8 cellular contexts compared by ENCODE assay signal in genomic region chr19:36688058-36688457, GRCh38. TPM values are rescaled to one million over a fixed set of nuclear protein-coding genes. Genes with fewer than 3 reads are reported as not detected.
A peak's percentile ranks its signal among the peaks of the same experiment; 100 is the strongest.
DNase-seq lines count a peak whose midpoint lies in the region; ATAC-seq and TF ChIP-seq lines count a peak whose summit lies in the region.

No MANE protein-coding gene starts in this region.

- H3K36me3 Mint-ChIP-seq in T-cell: peaks cover 55% of the 10 kb centered on the region

- CTCF ChIA-PET in T-cell (lab: Charles Lee): no interaction called here

- no peak for TF ChIP-seq EP300 in gastroesophageal sphincter (IDR thresholded peaks at IDR 0.05)

- H3K9me3 ChIP-seq in gastroesophageal sphincter: peaks cover 0 to 22% (median 2%) of the 10 kb centered on the region in 3 donors
- peaks cover 2 to 5% (median 5%) of the 10 kb centered on the region in 3 donors for H3K9me3 ChIP-seq in skeletal muscle tissue (ENCODE audit: control insufficient read depth in 3 of 3, low read length in 3 of 3)

- peak overlapping the region; percentile 61 to 62 for H3K4me3 ChIP-seq in gastroesophageal sphincter
- peak overlapping the region; percentile 82 to 100 (median 99) for H3K4me3 ChIP-seq in skeletal muscle tissue (ENCODE audit: low read length in 3 of 3)

- DNase-seq in T-cell (no peak), H4 (ENCODE audit: low spot score) (no peak), COLO829 (ENCODE audit: low spot score) (no peak), NCI-H345 treated with DMSO at 0.1 percent for 48 hours (lab: John Stamatoyannopoulos, UW; ENCODE audit: unreplicated experiment) (no peak)

- no peaks in the 10 kb centered on the region for H3K27me3 ChIP-seq in gastroesophageal sphincter
- no peaks in the 10 kb centered on the region for H3K27me3 ChIP-seq in skeletal muscle tissue (ENCODE audit: control insufficient read depth in 3 of 3, insufficient read depth in 3 of 3, low read length in 3 of 3)

- peak overlapping the region; percentile 93 to 97 for H3K27ac Mint-ChIP-seq in T-cell

- POLR2A ChIA-PET in T-cell (lab: Charles Lee): no interaction called here

- H3K27ac ChIP-seq in gastroesophageal sphincter (peak overlapping the region in 3 of 4 donors; percentile 15 to 80 (median 79)), skeletal muscle tissue (ENCODE audit: low read depth, low read length) (no peak overlapping the region)

- peaks cover 34 to 37% (median 37%) of the 10 kb centered on the region in 3 donors for H3K4me1 Mint-ChIP-seq in T-cell

- H3K9ac ChIP-seq in skeletal muscle tissue (ENCODE audit: low read depth in 1 of 3, low read length in 3 of 3): peak overlapping the region; percentile 88 to 95 (median 94)

- ATAC-seq in GM19395 (IDR thresholded peaks at IDR 0.05; ENCODE audit: unreplicated experiment) (peak; percentile 4), T-cell (replicated peaks in 1 of 4) (no peak), gastroesophageal sphincter (no peak), HG03378 (IDR thresholded peaks at IDR 0.05; ENCODE audit: unreplicated experiment) (no peak)

- 6 to 13% methylated on average over 9 of the region's 9 CpGs for WGBS in gastroesophageal sphincter (ENCODE audit: low coverage in 1 of 2), 2 donors

- no peaks in the 10 kb centered on the region for H3K27me3 Mint-ChIP-seq in T-cell

- peaks cover 0 to 29% (median 10%) of the 10 kb centered on the region in 3 donors for H3K4me1 ChIP-seq in gastroesophageal sphincter
- H3K4me1 ChIP-seq in skeletal muscle tissue (ENCODE audit: control insufficient read depth in 3 of 3, insufficient read depth in 3 of 3, low read length in 3 of 3): peaks cover 11 to 25% (median 14%) of the 10 kb centered on the region in 3 donors

- no peak for TF ChIP-seq POLR2A in gastroesophageal sphincter (IDR thresholded peaks at IDR 0.05)

- no peak for TF ChIP-seq CTCF in gastroesophageal sphincter (IDR thresholded peaks at IDR 0.05)

- H3K4me3 Mint-ChIP-seq in T-cell: peak overlapping the region; percentile 99 to 100 (median 99)

- H3K36me3 ChIP-seq in gastroesophageal sphincter (peaks cover 0 to 58% of the 10 kb centered on the region in 2 donors), skeletal muscle tissue (ENCODE audit: control insufficient read depth in 3 of 3, insufficient read depth in 3 of 3, low read length in 3 of 3) (peaks cover 35 to 54% (median 38%) of the 10 kb centered on the region in 3 donors)

- peaks cover 8 to 21% (median 13%) of the 10 kb centered on the region in 3 donors for H3K9me3 Mint-ChIP-seq in T-cell

RNA-seq across cellular contexts. Expression of gene ZNF567, which starts 0.6 kb away (rescaled TPM):
- 10 to 100 TPM in 4 of 5 donors, 1 to 10 TPM in 1; 8.7 to 19.1 (median 12.6) TPM for total RNA-seq in T-cell
- 1 to 10 TPM; 6.2 to 9.6 (median 7.9) TPM for total RNA-seq in gastroesophageal sphincter
- total RNA-seq in skeletal muscle tissue: 7.3 TPM
- 5.5 and 8.1 TPM in 2 replicates for total RNA-seq in H4 (2014; rRNA removed; shearing (Covaris generic))

RNA-seq across cellular contexts. Expression of gene ZNF461, which starts 21.4 kb away (rescaled TPM):
- total RNA-seq in T-cell (10 to 100 TPM in 4 of 5 donors, 1 to 10 TPM in 1; 9.7 to 15.7 (median 12.9) TPM), gastroesophageal sphincter (10 to 100 TPM in 3 of 4 donors, 1 to 10 TPM in 1; 8.5 to 27.7 (median 17.1) TPM), skeletal muscle tissue (19.8 TPM)
- total RNA-seq in H4 (2014; rRNA removed; shearing (Covaris generic)): 6.7 and 10.1 TPM in 2 replicates
